Comparison of ENCODE assay signal across 15 cellular contexts in genomic region chr17:30333503-30334240, GRCh38. TPM values are rescaled to one million over a fixed set of nuclear protein-coding genes. Genes with fewer than 3 reads are reported as not detected.
DNase-seq lines count a peak whose midpoint lies in the region; ATAC-seq and TF ChIP-seq lines count a peak whose summit lies in the region.
"Had no signal": no experiment of that assay in that cellular context is flagged by ENCODE, and none has a peak within 500 bp of the region (broad histone marks: within the 10 kb centered on the region; RNA-seq: fewer than 3 reads in every experiment).

TSS of gene TMIGD1 (minus strand) at chr17:30334057. CDS start at chr17:30332133, 1,924 bp downstream.

- no peak within 1 kb of the TSS for H3K4me3 Mint-ChIP-seq in activated CD8-positive, alpha-beta memory T cell treated with anti-CD3 and anti-CD28 coated beads, Interleukin-2, amount 10 ng/mL, durations not matched to agents 7 days and 5 days
- H3K4me3 Mint-ChIP-seq in effector memory CD8-positive, alpha-beta T cell, result peak within 1 kb of the TSS in 1 of 2 donors; percentile 39
- H3K4me3 Mint-ChIP-seq in progenitor cell of endocrine pancreas (ENCODE audit: low read depth), result no peak within 1 kb of the TSS
- H3K4me3 Mint-ChIP-seq: endodermal cell had no signal

- POLR2A ChIA-PET in OCI-LY7 (lab: Charles Lee), result interaction anchor here (0.5 to 2.1 kb wide), 5 partner anchors 7 to 54 kb away, joined by 3 to 11 read pairs (median 3); no protein-coding TSS in a partner anchor

- H3K4me3 ChIP-seq in OCI-LY7 (ENCODE audit: low read depth, low read length, poor library complexity, severe bottlenecking), result no peak within 1 kb of the TSS
- H3K4me3 ChIP-seq: body of pancreas, gastrocnemius medialis, upper lobe of right lung had no signal

- H3K4me1 Mint-ChIP-seq in activated CD8-positive, alpha-beta memory T cell treated with anti-CD3 and anti-CD28 coated beads, Interleukin-2, amount 10 ng/mL, durations not matched to agents 7 days and 5 days, result peaks cover 47% of the 10 kb centered on the region
- peaks cover 35% of the 10 kb centered on the region in 2 donors for H3K4me1 Mint-ChIP-seq in effector memory CD8-positive, alpha-beta T cell (ENCODE audit: low read depth in 2 of 2)
- peaks cover 34% of the 10 kb centered on the region for H3K4me1 Mint-ChIP-seq in progenitor cell of endocrine pancreas (ENCODE audit: low read depth)
- H3K4me1 Mint-ChIP-seq: endodermal cell had no signal

- no peak for DNase-seq in activated CD8-positive, alpha-beta memory T cell treated with anti-CD3 and anti-CD28 coated beads, Interleukin-2, amount 10 ng/mL, durations not matched to agents 7 days and 5 days
- DNase-seq in activated CD8-positive, alpha-beta memory T cell treated with anti-CD3 and anti-CD28 coated beads, Interleukin-2, amount 50 U/mL, for 4 hours, result no peak
- DNase-seq in OCI-LY7 (ENCODE audit: low spot score) (no peak), progenitor cell of endocrine pancreas (ENCODE audit: low spot score, unreplicated experiment) (no peak), 8988T (no peak), left cardiac atrium (no peak)
- DNase-seq in effector memory CD8-positive, alpha-beta T cell, result no peak
- DNase-seq: body of pancreas, DND-41, endodermal cell, gastrocnemius medialis, NCI-H1417 treated with DMSO at 0.1 percent for 48 hours, NCI-H69, upper lobe of right lung had no signal

- H3K4me1 ChIP-seq in OCI-LY7 (ENCODE audit: insufficient read depth, low read length, poor library complexity, severe bottlenecking), result peaks cover 14% of the 10 kb centered on the region
- H3K4me1 ChIP-seq: gastrocnemius medialis, upper lobe of right lung had no signal

- no peak for TF ChIP-seq CTCF in OCI-LY7 (conservative IDR thresholded peaks at IDR 0.05; ENCODE audit: low read length)
- no peak for TF ChIP-seq CTCF in progenitor cell of endocrine pancreas (IDR thresholded peaks at IDR 0.05; ENCODE audit: unreplicated experiment)

- CTCF ChIA-PET in activated CD8-positive, alpha-beta memory T cell treated with anti-CD3 and anti-CD28 coated beads, Interleukin-2, amount 10 ng/mL, durations not matched to agents 7 days and 5 days (lab: Charles Lee), result interaction anchor here (1.0 to 10.7 kb wide), 8 partner anchors 10 to 238 kb away, joined by 5 to 170 read pairs (median 15); partner anchors contain the start of gene BLMH
- CTCF ChIA-PET in OCI-LY7 (lab: Charles Lee; ENCODE audit: unreplicated experiment), result no interaction called here

- peak within 1 kb of the TSS; percentile 91 for H3K27ac Mint-ChIP-seq in activated CD8-positive, alpha-beta memory T cell treated with anti-CD3 and anti-CD28 coated beads, Interleukin-2, amount 10 ng/mL, durations not matched to agents 7 days and 5 days
- peak within 1 kb of the TSS; percentile 44 to 98 for H3K27ac Mint-ChIP-seq in effector memory CD8-positive, alpha-beta T cell
- H3K27ac Mint-ChIP-seq in progenitor cell of endocrine pancreas, result peak within 1 kb of the TSS; percentile 57
- H3K27ac Mint-ChIP-seq: endodermal cell had no signal

- no peaks in the 10 kb centered on the region for H3K79me2 ChIP-seq in OCI-LY7 (ENCODE audit: insufficient read depth, low read depth, low read length)

- H3K36me3 ChIP-seq in OCI-LY7 (ENCODE audit: insufficient read depth, low read length), result no peaks in the 10 kb centered on the region
- H3K36me3 ChIP-seq: gastrocnemius medialis, upper lobe of right lung had no signal

- H3K27me3 Mint-ChIP-seq in activated CD8-positive, alpha-beta memory T cell treated with anti-CD3 and anti-CD28 coated beads, Interleukin-2, amount 10 ng/mL, durations not matched to agents 7 days and 5 days, result peaks cover 4% of the 10 kb centered on the region
- H3K27me3 Mint-ChIP-seq in effector memory CD8-positive, alpha-beta T cell, result no peaks in the 10 kb centered on the region
- H3K27me3 Mint-ChIP-seq in progenitor cell of endocrine pancreas, result no peaks in the 10 kb centered on the region

- H3K9me3 Mint-ChIP-seq in activated CD8-positive, alpha-beta memory T cell treated with anti-CD3 and anti-CD28 coated beads, Interleukin-2, amount 10 ng/mL, durations not matched to agents 7 days and 5 days (ENCODE audit: low read depth), result no peaks in the 10 kb centered on the region
- H3K9me3 Mint-ChIP-seq in effector memory CD8-positive, alpha-beta T cell, result peaks cover 0 to 2% of the 10 kb centered on the region in 2 donors
- H3K9me3 Mint-ChIP-seq in progenitor cell of endocrine pancreas (ENCODE audit: low read depth), result peaks cover 10% of the 10 kb centered on the region
- H3K9me3 Mint-ChIP-seq: endodermal cell had no signal

- no peak for ATAC-seq in activated CD8-positive, alpha-beta memory T cell treated with anti-CD3 and anti-CD28 coated beads, Interleukin-2, amount 10 ng/mL, durations not matched to agents 7 days and 5 days
- ATAC-seq in effector memory CD8-positive, alpha-beta T cell (replicated peaks), result no peak
- ATAC-seq in GM19023 (IDR thresholded peaks at IDR 0.05; ENCODE audit: unreplicated experiment) (no peak), left cardiac atrium (no peak)
- ATAC-seq: body of pancreas, gastrocnemius medialis, upper lobe of right lung had no signal

- BruUV-seq in OCI-LY7 (replicated peaks; lab: Mats Ljungman, UMichigan), result no TSS peak

- no peak within 1 kb of the TSS for H3K4me2 ChIP-seq in OCI-LY7 (ENCODE audit: low read length)

- no peak within 1 kb of the TSS for H3K27ac ChIP-seq in OCI-LY7 (ENCODE audit: low read depth, low read length, poor library complexity, severe bottlenecking)
- H3K27ac ChIP-seq: body of pancreas, gastrocnemius medialis, upper lobe of right lung had no signal

- H2AFZ ChIP-seq in OCI-LY7 (ENCODE audit: low read length), result peak within 1 kb of the TSS; percentile 42; the same call in 1 of the 2 replicates

- no peaks in the 10 kb centered on the region for H4K20me1 ChIP-seq in OCI-LY7 (ENCODE audit: insufficient read depth, low read length)

- H3K9me3 ChIP-seq in OCI-LY7 (ENCODE audit: low read length), result no peaks in the 10 kb centered on the region
- H3K9me3 ChIP-seq: body of pancreas, gastrocnemius medialis, upper lobe of right lung had no signal

- intact Hi-C loops in OCI-LY7 (cut with micrococcal nuclease; ENCODE audit: unreplicated experiment) (loop anchor here (2.0 kb wide), 1 partner anchor 217 kb away; the partner anchor contains the start of gene NSRP1), left cardiac atrium (cut with DNase I) (no loop called here)

- no peaks in the 10 kb centered on the region for H3K9me2 ChIP-seq in OCI-LY7 (ENCODE audit: insufficient read depth, low read length)

- H3K36me3 Mint-ChIP-seq in activated CD8-positive, alpha-beta memory T cell treated with anti-CD3 and anti-CD28 coated beads, Interleukin-2, amount 10 ng/mL, durations not matched to agents 7 days and 5 days, result peaks cover 2% of the 10 kb centered on the region
- H3K36me3 Mint-ChIP-seq in effector memory CD8-positive, alpha-beta T cell (ENCODE audit: insufficient read depth), result peaks cover 10% of the 10 kb centered on the region
- H3K36me3 Mint-ChIP-seq in progenitor cell of endocrine pancreas (ENCODE audit: insufficient read depth), result no peaks in the 10 kb centered on the region

RNA-seq across cellular contexts. Expression of gene TMIGD1, which starts in this region (rescaled TPM):
- not detected for total RNA-seq in activated CD8-positive, alpha-beta memory T cell treated with anti-CD3 and anti-CD28 coated beads, Interleukin-2, amount 10 ng/mL, durations not matched to agents 7 days and 5 days
- total RNA-seq in OCI-LY7 (2014; rRNA removed; shearing (Covaris generic)), result not detected in 2 replicates
- total RNA-seq in OCI-LY7 (2022), result not detected in 2 replicates
- total RNA-seq in progenitor cell of endocrine pancreas, result not detected in 2 replicates
- not detected for total RNA-seq in left cardiac atrium
- total RNA-seq: body of pancreas, endodermal cell, upper lobe of right lung had no signal
